Comparison of ENCODE assay signal across 1 cellular context in the genomic region with DNA sequence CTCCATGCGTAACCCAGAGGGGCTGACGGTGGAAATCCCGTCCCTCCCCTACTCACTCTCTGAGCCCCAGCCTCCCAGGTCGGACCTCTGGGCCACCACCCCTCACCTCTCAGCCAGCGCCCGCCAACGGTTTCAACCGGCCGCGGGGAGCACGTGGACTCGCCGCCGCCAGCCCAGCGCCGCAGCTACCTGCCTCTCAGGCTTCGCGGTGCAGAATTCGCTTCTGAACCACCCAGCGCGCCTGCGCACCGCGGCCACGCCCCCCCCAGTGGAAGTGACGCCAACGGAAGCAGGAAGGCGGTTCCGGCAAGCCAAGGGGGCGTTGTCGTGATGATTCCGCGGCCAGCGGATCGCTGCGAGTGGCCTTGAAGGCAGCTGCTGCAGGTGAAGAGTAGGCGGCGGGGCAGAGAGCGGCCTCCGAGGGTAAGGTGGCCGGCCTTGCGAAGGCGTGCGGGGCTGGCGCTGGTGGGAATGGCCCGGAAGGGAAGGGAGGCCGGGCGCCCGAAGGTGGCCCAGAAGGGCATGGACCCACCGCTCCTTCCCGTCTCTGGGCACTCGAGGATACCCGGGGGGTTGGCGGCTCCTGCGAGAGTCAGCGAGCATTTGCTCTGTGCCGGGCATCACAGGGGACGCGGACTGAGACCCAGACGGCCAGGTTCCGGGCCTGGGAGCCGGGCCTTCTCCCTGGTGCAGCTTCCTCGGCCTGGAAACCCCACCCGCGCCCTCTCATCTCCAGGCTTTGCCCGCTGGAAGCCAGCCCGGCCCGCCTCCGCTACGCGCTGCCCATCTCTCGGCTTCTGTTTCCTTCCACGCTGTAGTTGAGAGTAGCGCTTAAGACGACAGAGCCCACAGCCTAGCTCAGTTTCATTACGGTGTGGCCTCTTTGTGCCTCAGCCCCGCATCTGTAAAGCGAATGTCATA.
TF ChIP-seq lines count a peak whose summit lies in the region.

A gene with protein sequence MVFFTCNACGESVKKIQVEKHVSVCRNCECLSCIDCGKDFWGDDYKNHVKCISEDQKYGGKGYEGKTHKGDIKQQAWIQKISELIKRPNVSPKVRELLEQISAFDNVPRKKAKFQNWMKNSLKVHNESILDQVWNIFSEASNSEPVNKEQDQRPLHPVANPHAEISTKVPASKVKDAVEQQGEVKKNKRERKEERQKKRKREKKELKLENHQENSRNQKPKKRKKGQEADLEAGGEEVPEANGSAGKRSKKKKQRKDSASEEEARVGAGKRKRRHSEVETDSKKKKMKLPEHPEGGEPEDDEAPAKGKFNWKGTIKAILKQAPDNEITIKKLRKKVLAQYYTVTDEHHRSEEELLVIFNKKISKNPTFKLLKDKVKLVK (minus strand): TSS at position 225 of the 921 bp plus-strand sequence. CDS start 6,412 bp downstream, outside the sequence.
A gene with protein sequence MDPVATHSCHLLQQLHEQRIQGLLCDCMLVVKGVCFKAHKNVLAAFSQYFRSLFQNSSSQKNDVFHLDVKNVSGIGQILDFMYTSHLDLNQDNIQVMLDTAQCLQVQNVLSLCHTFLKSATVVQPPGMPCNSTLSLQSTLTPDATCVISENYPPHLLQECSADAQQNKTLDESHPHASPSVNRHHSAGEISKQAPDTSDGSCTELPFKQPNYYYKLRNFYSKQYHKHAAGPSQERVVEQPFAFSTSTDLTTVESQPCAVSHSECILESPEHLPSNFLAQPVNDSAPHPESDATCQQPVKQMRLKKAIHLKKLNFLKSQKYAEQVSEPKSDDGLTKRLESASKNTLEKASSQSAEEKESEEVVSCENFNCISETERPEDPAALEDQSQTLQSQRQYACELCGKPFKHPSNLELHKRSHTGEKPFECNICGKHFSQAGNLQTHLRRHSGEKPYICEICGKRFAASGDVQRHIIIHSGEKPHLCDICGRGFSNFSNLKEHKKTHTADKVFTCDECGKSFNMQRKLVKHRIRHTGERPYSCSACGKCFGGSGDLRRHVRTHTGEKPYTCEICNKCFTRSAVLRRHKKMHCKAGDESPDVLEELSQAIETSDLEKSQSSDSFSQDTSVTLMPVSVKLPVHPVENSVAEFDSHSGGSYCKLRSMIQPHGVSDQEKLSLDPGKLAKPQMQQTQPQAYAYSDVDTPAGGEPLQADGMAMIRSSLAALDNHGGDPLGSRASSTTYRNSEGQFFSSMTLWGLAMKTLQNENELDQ (plus strand): TSS at position 322 of the 921 bp plus-strand sequence. CDS start 9,695 bp downstream, outside the sequence.

TF ChIP-seq in HepG2, 621 proteins besides CTCF, POLR2A, EP300 and RAD21 (continued from another document and continues in another):
- TF ChIP-seq, protein P1, sequence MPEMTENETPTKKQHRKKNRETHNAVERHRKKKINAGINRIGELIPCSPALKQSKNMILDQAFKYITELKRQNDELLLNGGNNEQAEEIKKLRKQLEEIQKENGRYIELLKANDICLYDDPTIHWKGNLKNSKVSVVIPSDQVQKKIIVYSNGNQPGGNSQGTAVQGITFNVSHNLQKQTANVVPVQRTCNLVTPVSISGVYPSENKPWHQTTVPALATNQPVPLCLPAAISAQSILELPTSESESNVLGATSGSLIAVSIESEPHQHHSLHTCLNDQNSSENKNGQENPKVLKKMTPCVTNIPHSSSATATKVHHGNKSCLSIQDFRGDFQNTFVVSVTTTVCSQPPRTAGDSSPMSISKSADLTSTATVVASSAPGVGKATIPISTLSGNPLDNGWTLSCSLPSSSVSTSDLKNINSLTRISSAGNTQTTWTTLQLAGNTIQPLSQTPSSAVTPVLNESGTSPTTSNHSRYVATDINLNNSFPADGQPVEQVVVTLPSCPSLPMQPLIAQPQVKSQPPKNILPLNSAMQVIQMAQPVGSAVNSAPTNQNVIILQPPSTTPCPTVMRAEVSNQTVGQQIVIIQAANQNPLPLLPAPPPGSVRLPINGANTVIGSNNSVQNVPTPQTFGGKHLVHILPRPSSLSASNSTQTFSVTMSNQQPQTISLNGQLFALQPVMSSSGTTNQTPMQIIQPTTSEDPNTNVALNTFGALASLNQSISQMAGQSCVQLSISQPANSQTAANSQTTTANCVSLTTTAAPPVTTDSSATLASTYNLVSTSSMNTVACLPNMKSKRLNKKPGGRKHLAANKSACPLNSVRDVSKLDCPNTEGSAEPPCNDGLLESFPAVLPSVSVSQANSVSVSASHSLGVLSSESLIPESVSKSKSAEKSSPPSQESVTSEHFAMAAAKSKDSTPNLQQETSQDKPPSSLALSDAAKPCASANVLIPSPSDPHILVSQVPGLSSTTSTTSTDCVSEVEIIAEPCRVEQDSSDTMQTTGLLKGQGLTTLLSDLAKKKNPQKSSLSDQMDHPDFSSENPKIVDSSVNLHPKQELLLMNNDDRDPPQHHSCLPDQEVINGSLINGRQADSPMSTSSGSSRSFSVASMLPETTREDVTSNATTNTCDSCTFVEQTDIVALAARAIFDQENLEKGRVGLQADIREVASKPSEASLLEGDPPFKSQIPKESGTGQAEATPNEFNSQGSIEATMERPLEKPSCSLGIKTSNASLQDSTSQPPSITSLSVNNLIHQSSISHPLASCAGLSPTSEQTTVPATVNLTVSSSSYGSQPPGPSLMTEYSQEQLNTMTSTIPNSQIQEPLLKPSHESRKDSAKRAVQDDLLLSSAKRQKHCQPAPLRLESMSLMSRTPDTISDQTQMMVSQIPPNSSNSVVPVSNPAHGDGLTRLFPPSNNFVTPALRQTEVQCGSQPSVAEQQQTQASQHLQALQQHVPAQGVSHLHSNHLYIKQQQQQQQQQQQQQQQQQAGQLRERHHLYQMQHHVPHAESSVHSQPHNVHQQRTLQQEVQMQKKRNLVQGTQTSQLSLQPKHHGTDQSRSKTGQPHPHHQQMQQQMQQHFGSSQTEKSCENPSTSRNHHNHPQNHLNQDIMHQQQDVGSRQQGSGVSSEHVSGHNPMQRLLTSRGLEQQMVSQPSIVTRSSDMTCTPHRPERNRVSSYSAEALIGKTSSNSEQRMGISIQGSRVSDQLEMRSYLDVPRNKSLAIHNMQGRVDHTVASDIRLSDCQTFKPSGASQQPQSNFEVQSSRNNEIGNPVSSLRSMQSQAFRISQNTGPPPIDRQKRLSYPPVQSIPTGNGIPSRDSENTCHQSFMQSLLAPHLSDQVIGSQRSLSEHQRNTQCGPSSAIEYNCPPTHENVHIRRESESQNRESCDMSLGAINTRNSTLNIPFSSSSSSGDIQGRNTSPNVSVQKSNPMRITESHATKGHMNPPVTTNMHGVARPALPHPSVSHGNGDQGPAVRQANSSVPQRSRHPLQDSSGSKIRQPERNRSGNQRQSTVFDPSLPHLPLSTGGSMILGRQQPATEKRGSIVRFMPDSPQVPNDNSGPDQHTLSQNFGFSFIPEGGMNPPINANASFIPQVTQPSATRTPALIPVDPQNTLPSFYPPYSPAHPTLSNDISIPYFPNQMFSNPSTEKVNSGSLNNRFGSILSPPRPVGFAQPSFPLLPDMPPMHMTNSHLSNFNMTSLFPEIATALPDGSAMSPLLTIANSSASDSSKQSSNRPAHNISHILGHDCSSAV (CRISPR knock-in tag; IDR thresholded peaks at IDR 0.05; ENCODE audit: borderline replicate concordance) = no peak
- TF ChIP-seq, protein P2, sequence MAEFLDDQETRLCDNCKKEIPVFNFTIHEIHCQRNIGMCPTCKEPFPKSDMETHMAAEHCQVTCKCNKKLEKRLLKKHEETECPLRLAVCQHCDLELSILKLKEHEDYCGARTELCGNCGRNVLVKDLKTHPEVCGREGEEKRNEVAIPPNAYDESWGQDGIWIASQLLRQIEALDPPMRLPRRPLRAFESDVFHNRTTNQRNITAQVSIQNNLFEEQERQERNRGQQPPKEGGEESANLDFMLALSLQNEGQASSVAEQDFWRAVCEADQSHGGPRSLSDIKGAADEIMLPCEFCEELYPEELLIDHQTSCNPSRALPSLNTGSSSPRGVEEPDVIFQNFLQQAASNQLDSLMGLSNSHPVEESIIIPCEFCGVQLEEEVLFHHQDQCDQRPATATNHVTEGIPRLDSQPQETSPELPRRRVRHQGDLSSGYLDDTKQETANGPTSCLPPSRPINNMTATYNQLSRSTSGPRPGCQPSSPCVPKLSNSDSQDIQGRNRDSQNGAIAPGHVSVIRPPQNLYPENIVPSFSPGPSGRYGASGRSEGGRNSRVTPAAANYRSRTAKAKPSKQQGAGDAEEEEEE (CRISPR knock-in tag; IDR thresholded peaks at IDR 0.05; ENCODE audit: borderline replicate concordance) = no peak
- TF ChIP-seq, protein P3, sequence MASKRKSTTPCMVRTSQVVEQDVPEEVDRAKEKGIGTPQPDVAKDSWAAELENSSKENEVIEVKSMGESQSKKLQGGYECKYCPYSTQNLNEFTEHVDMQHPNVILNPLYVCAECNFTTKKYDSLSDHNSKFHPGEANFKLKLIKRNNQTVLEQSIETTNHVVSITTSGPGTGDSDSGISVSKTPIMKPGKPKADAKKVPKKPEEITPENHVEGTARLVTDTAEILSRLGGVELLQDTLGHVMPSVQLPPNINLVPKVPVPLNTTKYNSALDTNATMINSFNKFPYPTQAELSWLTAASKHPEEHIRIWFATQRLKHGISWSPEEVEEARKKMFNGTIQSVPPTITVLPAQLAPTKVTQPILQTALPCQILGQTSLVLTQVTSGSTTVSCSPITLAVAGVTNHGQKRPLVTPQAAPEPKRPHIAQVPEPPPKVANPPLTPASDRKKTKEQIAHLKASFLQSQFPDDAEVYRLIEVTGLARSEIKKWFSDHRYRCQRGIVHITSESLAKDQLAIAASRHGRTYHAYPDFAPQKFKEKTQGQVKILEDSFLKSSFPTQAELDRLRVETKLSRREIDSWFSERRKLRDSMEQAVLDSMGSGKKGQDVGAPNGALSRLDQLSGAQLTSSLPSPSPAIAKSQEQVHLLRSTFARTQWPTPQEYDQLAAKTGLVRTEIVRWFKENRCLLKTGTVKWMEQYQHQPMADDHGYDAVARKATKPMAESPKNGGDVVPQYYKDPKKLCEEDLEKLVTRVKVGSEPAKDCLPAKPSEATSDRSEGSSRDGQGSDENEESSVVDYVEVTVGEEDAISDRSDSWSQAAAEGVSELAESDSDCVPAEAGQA (IDR thresholded peaks at IDR 0.05; ENCODE audit: low read depth) = peak; percentile 58; the same call in 1 of the 2 replicates
- TF ChIP-seq, protein P3 (CRISPR knock-in tag; IDR thresholded peaks at IDR 0.05; ENCODE audit: borderline replicate concordance) = no peak
- TF ChIP-seq NFE2L2 (IDR thresholded peaks at IDR 0.05; ENCODE audit: low read length) (no peak), SALL2 (CRISPR knock-in tag; IDR thresholded peaks at IDR 0.05) (peak; percentile 71), HDAC1 (CRISPR knock-in tag; IDR thresholded peaks at IDR 0.05) (peak; percentile 99)
- TF ChIP-seq, protein P4, sequence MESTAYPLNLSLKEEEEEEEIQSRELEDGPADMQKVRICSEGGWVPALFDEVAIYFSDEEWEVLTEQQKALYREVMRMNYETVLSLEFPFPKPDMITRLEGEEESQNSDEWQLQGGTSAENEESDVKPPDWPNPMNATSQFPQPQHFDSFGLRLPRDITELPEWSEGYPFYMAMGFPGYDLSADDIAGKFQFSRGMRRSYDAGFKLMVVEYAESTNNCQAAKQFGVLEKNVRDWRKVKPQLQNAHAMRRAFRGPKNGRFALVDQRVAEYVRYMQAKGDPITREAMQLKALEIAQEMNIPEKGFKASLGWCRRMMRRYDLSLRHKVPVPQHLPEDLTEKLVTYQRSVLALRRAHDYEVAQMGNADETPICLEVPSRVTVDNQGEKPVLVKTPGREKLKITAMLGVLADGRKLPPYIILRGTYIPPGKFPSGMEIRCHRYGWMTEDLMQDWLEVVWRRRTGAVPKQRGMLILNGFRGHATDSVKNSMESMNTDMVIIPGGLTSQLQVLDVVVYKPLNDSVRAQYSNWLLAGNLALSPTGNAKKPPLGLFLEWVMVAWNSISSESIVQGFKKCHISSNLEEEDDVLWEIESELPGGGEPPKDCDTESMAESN (CRISPR knock-in tag; conservative IDR thresholded peaks at IDR 0.05) = peak; percentile 86; the same call in 1 of the 2 replicates
- TF ChIP-seq, protein P5, sequence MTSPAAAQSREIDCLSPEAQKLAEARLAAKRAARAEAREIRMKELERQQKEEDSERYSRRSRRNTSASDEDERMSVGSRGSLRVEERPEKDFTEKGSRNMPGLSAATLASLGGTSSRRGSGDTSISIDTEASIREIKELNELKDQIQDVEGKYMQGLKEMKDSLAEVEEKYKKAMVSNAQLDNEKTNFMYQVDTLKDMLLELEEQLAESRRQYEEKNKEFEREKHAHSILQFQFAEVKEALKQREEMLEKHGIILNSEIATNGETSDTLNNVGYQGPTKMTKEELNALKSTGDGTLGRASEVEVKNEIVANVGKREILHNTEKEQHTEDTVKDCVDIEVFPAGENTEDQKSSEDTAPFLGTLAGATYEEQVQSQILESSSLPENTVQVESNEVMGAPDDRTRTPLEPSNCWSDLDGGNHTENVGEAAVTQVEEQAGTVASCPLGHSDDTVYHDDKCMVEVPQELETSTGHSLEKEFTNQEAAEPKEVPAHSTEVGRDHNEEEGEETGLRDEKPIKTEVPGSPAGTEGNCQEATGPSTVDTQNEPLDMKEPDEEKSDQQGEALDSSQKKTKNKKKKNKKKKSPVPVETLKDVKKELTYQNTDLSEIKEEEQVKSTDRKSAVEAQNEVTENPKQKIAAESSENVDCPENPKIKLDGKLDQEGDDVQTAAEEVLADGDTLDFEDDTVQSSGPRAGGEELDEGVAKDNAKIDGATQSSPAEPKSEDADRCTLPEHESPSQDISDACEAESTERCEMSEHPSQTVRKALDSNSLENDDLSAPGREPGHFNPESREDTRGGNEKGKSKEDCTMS (CRISPR knock-in tag; conservative IDR thresholded peaks at IDR 0.05) = no peak
- TF ChIP-seq, protein P6, sequence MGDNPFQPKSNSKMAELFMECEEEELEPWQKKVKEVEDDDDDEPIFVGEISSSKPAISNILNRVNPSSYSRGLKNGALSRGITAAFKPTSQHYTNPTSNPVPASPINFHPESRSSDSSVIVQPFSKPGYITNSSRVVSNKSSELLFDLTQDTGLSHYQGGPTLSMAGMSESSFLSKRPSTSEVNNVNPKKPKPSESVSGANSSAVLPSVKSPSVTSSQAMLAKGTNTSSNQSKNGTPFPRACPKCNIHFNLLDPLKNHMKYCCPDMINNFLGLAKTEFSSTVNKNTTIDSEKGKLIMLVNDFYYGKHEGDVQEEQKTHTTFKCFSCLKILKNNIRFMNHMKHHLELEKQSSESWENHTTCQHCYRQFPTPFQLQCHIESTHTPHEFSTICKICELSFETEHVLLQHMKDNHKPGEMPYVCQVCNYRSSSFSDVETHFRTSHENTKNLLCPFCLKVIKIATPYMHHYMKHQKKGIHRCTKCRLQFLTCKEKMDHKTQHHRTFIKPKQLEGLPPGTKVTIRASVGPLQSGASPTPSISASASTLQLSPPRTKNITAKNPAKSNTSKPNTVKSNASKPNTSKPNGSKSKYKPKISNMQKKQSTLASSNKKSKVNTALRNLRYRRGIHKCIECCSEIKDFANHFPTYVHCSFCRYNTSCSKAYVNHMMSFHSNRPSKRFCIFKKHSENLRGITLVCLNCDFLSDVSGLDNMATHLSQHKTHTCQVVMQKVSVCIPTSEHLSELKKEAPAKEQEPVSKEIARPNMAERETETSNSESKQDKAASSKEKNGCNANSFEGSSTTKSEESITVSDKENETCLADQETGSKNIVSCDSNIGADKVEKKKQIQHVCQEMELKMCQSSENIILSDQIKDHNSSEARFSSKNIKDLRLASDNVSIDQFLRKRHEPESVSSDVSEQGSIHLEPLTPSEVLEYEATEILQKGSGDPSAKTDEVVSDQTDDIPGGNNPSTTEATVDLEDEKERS (CRISPR knock-in tag; IDR thresholded peaks at IDR 0.05) = peak; percentile 64; the same call in 1 of the 2 replicates
